Comparison of ENCODE assay signal across 9 cellular contexts in genomic region chr9:129624947-129625346, GRCh38. TPM values are rescaled to one million over a fixed set of nuclear protein-coding genes. Genes with fewer than 3 reads are reported as not detected.
A peak's percentile ranks its signal among the peaks of the same experiment; 100 is the strongest.
DNase-seq lines count a peak whose midpoint lies in the region; ATAC-seq and TF ChIP-seq lines count a peak whose summit lies in the region.
"Had no signal": no experiment of that assay in that cellular context is flagged by ENCODE, and none has a peak within 500 bp of the region (broad histone marks: within the 10 kb centered on the region; RNA-seq: fewer than 3 reads in every experiment).

No MANE protein-coding gene starts in this region.

- peaks cover 35% of the 10 kb centered on the region for H3K79me2 ChIP-seq in H9 (ENCODE audit: insufficient read depth, low read length)

- H3K18ac ChIP-seq in H9 (ENCODE audit: insufficient read length, low read depth, low read length) = no peak overlapping the region

- H3K23me2 ChIP-seq in H9 (ENCODE audit: insufficient read length, low read depth, low read length, poor library complexity, severe bottlenecking) = peaks cover 15% of the 10 kb centered on the region

- no peak overlapping the region for H3K23ac ChIP-seq in H9 (ENCODE audit: insufficient read length, low read depth, low read length)

- H2AFZ ChIP-seq in H9 (ENCODE audit: low read length) = no peak overlapping the region

- no peak overlapping the region for H4K5ac ChIP-seq in H9 (ENCODE audit: insufficient read length, low read depth, low read length)

- no peak overlapping the region for H2BK15ac ChIP-seq in H9 (ENCODE audit: low read depth, low read length)

- no peak overlapping the region for H2BK5ac ChIP-seq in H9 (ENCODE audit: insufficient read length, low read length)

- H3K9ac ChIP-seq in BLaER1 (peak overlapping the region; percentile 91), H9 (ENCODE audit: extremely low read depth, insufficient read length, low read length) (no peak overlapping the region)

- H3K27ac Mint-ChIP-seq in H9 = no peak overlapping the region

- H3K27me3 Mint-ChIP-seq in H9 (ENCODE audit: low read depth) = peaks cover 24% of the 10 kb centered on the region

- H3K27ac ChIP-seq in BLaER1 (peak overlapping the region; percentile 97), H9 (ENCODE audit: insufficient read length, low read depth, low read length) (no peak overlapping the region)

- H3K4me2 ChIP-seq in BLaER1 (peak overlapping the region; percentile 96), H9 (ENCODE audit: insufficient read depth, insufficient read length, low read length) (peak overlapping the region; percentile 2)

- no peak overlapping the region for H4K91ac ChIP-seq in H9 (ENCODE audit: insufficient read length, low read depth, low read length)

- H3K4me3 ChIP-seq in BLaER1 (peak overlapping the region; percentile 84), fibroblast of villous mesenchyme (ENCODE audit: low read depth, low read length) (peak overlapping the region; percentile 82)

- no peak overlapping the region for H2AK5ac ChIP-seq in H9 (ENCODE audit: insufficient read length, low read length)

- no peak for TF ChIP-seq CTCF in H9 (conservative IDR thresholded peaks at IDR 0.05)
- no peak for TF ChIP-seq CTCF in fibroblast of villous mesenchyme (IDR thresholded peaks at IDR 0.05; ENCODE audit: insufficient read depth, low read depth, low read length)

- no peak for ATAC-seq in GM19395 (IDR thresholded peaks at IDR 0.05; ENCODE audit: unreplicated experiment)
- no peak for ATAC-seq in HG03139 (IDR thresholded peaks at IDR 0.05; ENCODE audit: unreplicated experiment)
- ATAC-seq: left ventricle myocardium superior had no signal

- no peak overlapping the region for H2BK20ac ChIP-seq in H9 (ENCODE audit: low read depth, low read length, poor library complexity, severe bottlenecking)

- no peak overlapping the region for H2BK120ac ChIP-seq in H9 (ENCODE audit: low read depth, low read length, poor library complexity, severe bottlenecking)

- H3T11ph ChIP-seq in H9 (ENCODE audit: low read length) = no peak overlapping the region

- no peak overlapping the region for H2BK12ac ChIP-seq in H9 (ENCODE audit: insufficient read length, low read depth, low read length)

- peaks cover 21% of the 10 kb centered on the region for H3K27me3 ChIP-seq in BLaER1
- peaks cover 12% of the 10 kb centered on the region for H3K27me3 ChIP-seq in H9 (ENCODE audit: insufficient read depth, low read length)

- H3K4me1 Mint-ChIP-seq in H9 = peaks cover 31 to 37% of the 10 kb centered on the region in 2 experiments

- H3K9me3 ChIP-seq in BLaER1 = no peaks in the 10 kb centered on the region
- H3K9me3 ChIP-seq in H9 (ENCODE audit: control insufficient read depth, low read depth, low read length) = no peaks in the 10 kb centered on the region

- WGBS in H9 (ENCODE audit: extremely low coverage, insufficient read length, low lambda C conversion rate) = no CpG with 5 or more reads among the region's 9 CpGs

- H3K4me1 ChIP-seq in BLaER1 (peaks cover 75% of the 10 kb centered on the region), H9 (ENCODE audit: insufficient read depth, low read length) (0 out of 2 replicates have a peak, but pooled peaks cover 2% of the 10 kb centered on the region)

- DNase-seq in H9 = no peak
- DNase-seq in T follicular helper cell (ENCODE audit: low read depth) = peak; percentile 40
- DNase-seq in fibroblast of villous mesenchyme (ENCODE audit: low read depth) = peak; percentile 70
- DNase-seq in mucosa of gallbladder (ENCODE audit: low spot score) = no peak
- no peak for DNase-seq in mesenteric fat pad (ENCODE audit: low spot score)
- DNase-seq: left ventricle myocardium superior had no signal

- H3K36me3 ChIP-seq in BLaER1 = peaks cover 22% of the 10 kb centered on the region

- H4K8ac ChIP-seq in H9 (replicated peaks; ENCODE audit: insufficient read length, low read depth, low read length) = no peak overlapping the region

- H4K20me1 ChIP-seq in BLaER1 (peaks cover 38% of the 10 kb centered on the region), H9 (ENCODE audit: control insufficient read depth, insufficient read depth, insufficient read length) (no peaks in the 10 kb centered on the region)

- peak overlapping the region; percentile 39 to 67; a peak in 3 of 5 replicates for H3K4me3 Mint-ChIP-seq in H9

- H3K14ac ChIP-seq in H9 (ENCODE audit: insufficient read depth, low read length) = no peak overlapping the region

- H3K4ac ChIP-seq in H9 (ENCODE audit: low read depth, low read length) = no peak overlapping the region

- peaks cover 11% of the 10 kb centered on the region for H3K79me1 ChIP-seq in H9 (ENCODE audit: insufficient read depth, low read depth, low read length, poor library complexity, severe bottlenecking)

- peaks cover 3 to 14% (median 11%) of the 10 kb centered on the region in 3 experiments; a peak in 5 of 7 replicates for H3K36me3 Mint-ChIP-seq in H9 (ENCODE audit: insufficient read depth in 1 of 3, low read depth in 3 of 3)

- H3K56ac ChIP-seq in H9 (ENCODE audit: insufficient read length, low read depth, low read length) = no peak overlapping the region

- no peaks in the 10 kb centered on the region for H3K9me3 Mint-ChIP-seq in H9

RNA-seq across cellular contexts. Expression of gene NTMT1, which starts 1.0 kb away (rescaled TPM):
- total RNA-seq in H9 (2021) (57.9 and 63.3 TPM in 2 replicates), fibroblast of villous mesenchyme (34.8 and 36.3 TPM in 2 replicates), mucosa of gallbladder (45.1 TPM), mesenteric fat pad (24.6 TPM)

RNA-seq across cellular contexts. Expression of gene C9orf50, which starts 4.0 kb away (rescaled TPM):
- total RNA-seq in H9 (2021) (not detected in 2 replicates), fibroblast of villous mesenchyme (0.32 TPM in 1 of 2 replicates, not detected in the other), mucosa of gallbladder (1.0 TPM), mesenteric fat pad (not detected)
- total RNA-seq: left ventricle myocardium superior had no signal

RNA-seq across cellular contexts. Expression of gene ASB6, which starts 17.0 kb away (rescaled TPM):
- total RNA-seq in H9 (2021) = 21.0 and 21.6 TPM in 2 replicates
- 16.8 and 20.3 TPM in 2 replicates for total RNA-seq in fibroblast of villous mesenchyme
- 21.0 TPM for total RNA-seq in mucosa of gallbladder
- 14.6 TPM for total RNA-seq in mesenteric fat pad

RNA-seq across cellular contexts. Expression of gene PRRX2, which starts 40.5 kb away (rescaled TPM):
- total RNA-seq in H9 (2021) = 3.9 and 4.2 TPM in 2 replicates
- under 0.01 and 1.6 TPM in 2 replicates for total RNA-seq in fibroblast of villous mesenchyme
- 1.5 TPM for total RNA-seq in mucosa of gallbladder
- 8.5 TPM for total RNA-seq in mesenteric fat pad

Comparison
In these comparisons a context has a peak if more than half of its experiments do, and no peak if none do; other contexts are left out.
1. DNase-seq: peak in T follicular helper cell (single experiment) and fibroblast of villous mesenchyme (single experiment); none in H9 (single experiment), mucosa of gallbladder (single experiment) and mesenteric fat pad (single experiment).